ENCODE assay signal across 7 cellular contexts in the genomic region with DNA sequence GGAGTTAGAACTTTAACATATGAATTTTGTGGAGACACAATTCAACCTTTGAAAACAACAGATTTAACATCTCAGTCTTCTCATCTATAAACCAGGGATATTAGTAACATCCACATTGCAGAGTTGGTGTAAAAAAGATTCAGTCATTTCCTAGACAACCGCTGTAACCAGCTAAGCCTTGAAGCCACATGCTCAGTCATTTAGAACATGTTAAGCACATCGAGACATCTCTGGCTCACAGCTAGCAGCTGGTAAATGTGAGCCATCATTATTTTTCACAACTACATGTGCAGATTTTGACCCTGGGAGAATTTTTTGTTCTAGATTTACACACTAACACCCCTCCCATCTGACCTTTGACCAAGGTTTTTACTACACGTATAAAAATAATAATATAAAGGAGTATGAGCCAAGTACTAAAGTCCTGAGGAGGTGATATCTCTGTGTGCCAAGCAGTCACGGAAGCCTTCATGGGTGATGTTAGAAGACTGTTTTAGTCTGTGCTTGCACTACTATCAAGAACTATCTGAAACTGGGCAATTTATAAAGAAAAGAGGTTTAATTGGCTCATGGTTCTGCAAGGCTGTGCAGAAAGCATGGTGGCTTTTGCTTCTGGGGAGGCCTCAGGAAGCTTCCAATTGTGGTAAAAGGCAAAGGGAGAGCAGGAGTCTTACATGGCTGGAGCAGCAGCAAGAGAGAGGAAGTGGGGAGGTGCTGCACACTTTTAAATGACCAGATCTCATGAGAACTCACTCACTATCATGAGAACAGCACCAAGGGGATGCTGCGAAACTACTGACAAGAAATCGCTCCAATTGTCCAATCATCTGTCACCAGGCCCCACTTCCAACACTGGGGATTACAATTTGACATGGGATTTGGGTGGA. TPM values are rescaled to one million over a fixed set of nuclear protein-coding genes. Genes with fewer than 3 reads are reported as not detected.
"Had no signal": no experiment of that assay in that cellular context is flagged by ENCODE, and none has a peak within 500 bp of the region (broad histone marks: within the 10 kb centered on the region; RNA-seq: fewer than 3 reads in every experiment).

No MANE protein-coding gene starts in this region.

- H3K36me3 ChIP-seq: esophagus squamous epithelium had no signal

- H3K27ac Mint-ChIP-seq: activated naive CD4-positive, alpha-beta T cell treated with anti-CD3 and anti-CD28 coated beads for 36 hours had no signal

- DNase-seq: esophagus squamous epithelium had no signal

- H3K4me3 Mint-ChIP-seq: activated naive CD4-positive, alpha-beta T cell treated with anti-CD3 and anti-CD28 coated beads for 36 hours had no signal

- H3K36me3 Mint-ChIP-seq: immature natural killer cell, natural killer cell had no signal

- H3K9me3 Mint-ChIP-seq: activated naive CD4-positive, alpha-beta T cell treated with anti-CD3 and anti-CD28 coated beads for 36 hours; immature natural killer cell; natural killer cell had no signal

- H3K9me3 ChIP-seq: esophagus squamous epithelium had no signal

- H3K27me3 ChIP-seq: esophagus squamous epithelium had no signal

- H3K4me3 ChIP-seq: esophagus squamous epithelium, lung, skin epidermis had no signal

- FAIRE-seq: colon had no signal

- H3K27ac ChIP-seq: esophagus squamous epithelium, skin epidermis had no signal

RNA-seq across cellular contexts. Expression of a gene that starts 48.7 kb away (rescaled TPM):
- polyA plus RNA-seq: immature natural killer cell had no signal
